ENCODE assay signal across 8 cellular contexts in the genomic region with DNA sequence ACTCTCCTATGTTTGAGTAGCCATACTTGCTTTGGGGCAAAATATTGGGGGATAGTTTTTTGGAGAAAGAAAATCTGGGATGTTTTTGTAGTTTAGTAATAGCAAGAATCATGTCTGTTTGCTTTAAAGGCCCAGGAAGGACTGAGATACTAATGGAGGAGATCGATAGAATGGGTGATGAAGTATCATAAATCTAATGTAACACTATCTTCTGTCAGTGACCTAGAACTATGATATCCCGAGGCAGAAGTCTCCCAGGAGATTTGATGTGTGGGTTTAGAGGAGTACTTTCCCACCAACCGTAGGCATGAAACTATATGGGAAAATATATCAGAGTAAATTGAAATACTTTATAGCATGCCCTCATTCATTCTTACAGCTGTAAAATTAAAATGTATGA. TPM values are rescaled to one million over a fixed set of nuclear protein-coding genes. Genes with fewer than 3 reads are reported as not detected.
DNase-seq lines count a peak whose midpoint lies in the region; ATAC-seq and TF ChIP-seq lines count a peak whose summit lies in the region.

No MANE protein-coding gene starts in this region.

- H3K4me2 ChIP-seq in GM23338, result peak overlapping the region; percentile 77

- H3K27ac Mint-ChIP-seq in GM23338, result no peak overlapping the region

- DNase-seq in GM23338 (ENCODE audit: low spot score), result no peak
- DNase-seq in fibroblast of villous mesenchyme (ENCODE audit: low read depth), result no peak
- DNase-seq in RPMI8226, result no peak
- no peak for DNase-seq in activated gamma-delta T cell treated with Interleukin-2 at 50 U/mL for 16 hours
- no peak for DNase-seq in NCI-H2196 treated with DMSO at 0.1 percent for 48 hours (lab: John Stamatoyannopoulos, UW; ENCODE audit: unreplicated experiment)
- no peak for DNase-seq in Kasumi-1 (lab: John Stamatoyannopoulos, UW)

- H3K79me2 ChIP-seq in GM23338 (replicated peaks; ENCODE audit: insufficient read depth), result peaks cover 6% of the 10 kb centered on the region; the same call in 1 of the 2 replicates

- peak overlapping the region; percentile 88 for H3K4me3 Mint-ChIP-seq in GM23338

- H3K9me2 ChIP-seq in GM23338 (ENCODE audit: insufficient read depth), result no peaks in the 10 kb centered on the region

- peaks cover 19% of the 10 kb centered on the region for H3K4me1 ChIP-seq in GM23338 (ENCODE audit: insufficient read depth)

- H3F3A ChIP-seq in GM23338 (replicated peaks; ENCODE audit: low read depth), result no peaks in the 10 kb centered on the region

- no peak for TF ChIP-seq CTCF in GM23338 (conservative IDR thresholded peaks at IDR 0.05; ENCODE audit: low read depth in 2 of 2)
- TF ChIP-seq CTCF in fibroblast of villous mesenchyme (IDR thresholded peaks at IDR 0.05; ENCODE audit: insufficient read depth, low read depth, low read length), result no peak

- H4K20me1 ChIP-seq in GM23338 (replicated peaks; ENCODE audit: insufficient read depth), result no peaks in the 10 kb centered on the region

- no peaks in the 10 kb centered on the region for H3K36me3 ChIP-seq in GM23338 (ENCODE audit: insufficient read depth)

- H2AFZ ChIP-seq in GM23338, result no peak overlapping the region

- peak overlapping the region; percentile 54 for H3K4me3 ChIP-seq in GM23338
- peak overlapping the region; percentile 64 for H3K4me3 ChIP-seq in fibroblast of villous mesenchyme (ENCODE audit: low read depth, low read length)
- peak overlapping the region; percentile 40 to 59 (median 54) for H3K4me3 ChIP-seq in skin epidermis

- H3K27ac ChIP-seq in GM23338 (ENCODE audit: low read depth), result no peak overlapping the region; the same call in 1 of the 2 replicates
- peak overlapping the region in 20 of 21 experiments; percentile 79 to 97 (median 90) for H3K27ac ChIP-seq in skin epidermis

- no peaks in the 10 kb centered on the region for H3K27me3 ChIP-seq in GM23338 (ENCODE audit: insufficient read depth)

- H3K4me1 Mint-ChIP-seq in GM23338, result peaks cover 17% of the 10 kb centered on the region

- H3K9me3 Mint-ChIP-seq in GM23338, result no peaks in the 10 kb centered on the region

- no peak for ATAC-seq in GM23338
- ATAC-seq in SK-N-SH treated with all-trans-retinoic acid at 6 μM for 48 hours, result peak; percentile 19

- H3K36me3 Mint-ChIP-seq in GM23338 (ENCODE audit: low read depth), result no peaks in the 10 kb centered on the region

- peaks cover 6% of the 10 kb centered on the region for H3K27me3 Mint-ChIP-seq in GM23338 (ENCODE audit: insufficient read depth, low read depth, poor library complexity)

TF ChIP-seq in GM23338, 12 proteins besides CTCF, POLR2A, EP300 and RAD21 (continues in another document):
- TF ChIP-seq EZH2 (IDR thresholded peaks at IDR 0.05; ENCODE audit: low read depth, unreplicated experiment), result no peak
- TF ChIP-seq NANOG (IDR thresholded peaks at IDR 0.05; ENCODE audit: borderline replicate concordance), result no peak
- TF ChIP-seq ZNF331 (CRISPR knock-in tag; IDR thresholded peaks at IDR 0.05; ENCODE audit: low read depth), result no peak
- no peak for TF ChIP-seq JUNB (IDR thresholded peaks at IDR 0.05; ENCODE audit: unreplicated experiment)
- TF ChIP-seq REST (IDR thresholded peaks at IDR 0.05; ENCODE audit: unreplicated experiment), result no peak
- TF ChIP-seq, protein P1, sequence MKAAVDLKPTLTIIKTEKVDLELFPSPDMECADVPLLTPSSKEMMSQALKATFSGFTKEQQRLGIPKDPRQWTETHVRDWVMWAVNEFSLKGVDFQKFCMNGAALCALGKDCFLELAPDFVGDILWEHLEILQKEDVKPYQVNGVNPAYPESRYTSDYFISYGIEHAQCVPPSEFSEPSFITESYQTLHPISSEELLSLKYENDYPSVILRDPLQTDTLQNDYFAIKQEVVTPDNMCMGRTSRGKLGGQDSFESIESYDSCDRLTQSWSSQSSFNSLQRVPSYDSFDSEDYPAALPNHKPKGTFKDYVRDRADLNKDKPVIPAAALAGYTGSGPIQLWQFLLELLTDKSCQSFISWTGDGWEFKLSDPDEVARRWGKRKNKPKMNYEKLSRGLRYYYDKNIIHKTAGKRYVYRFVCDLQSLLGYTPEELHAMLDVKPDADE (IDR thresholded peaks at IDR 0.05), result no peak
- TF ChIP-seq POLR2AphosphoS5 (IDR thresholded peaks at IDR 0.05; ENCODE audit: low read depth), result no peak

TF ChIP-seq in SK-N-SH treated with all-trans-retinoic acid at 6 μM for 48 hours, 23 proteins besides CTCF, POLR2A, EP300 and RAD21 (continues in another document):
- TF ChIP-seq PPARA (CRISPR knock-in tag; IDR thresholded peaks at IDR 0.05; ENCODE audit: borderline replicate concordance) (no peak), ISL1 (CRISPR knock-in tag; IDR thresholded peaks at IDR 0.05) (no peak), GLIS3 (CRISPR knock-in tag; IDR thresholded peaks at IDR 0.05) (no peak), CREB5 (CRISPR knock-in tag; IDR thresholded peaks at IDR 0.05; ENCODE audit: low read depth) (no peak), ZFP30 (CRISPR knock-in tag; IDR thresholded peaks at IDR 0.05) (no peak), TCF4 (CRISPR knock-in tag; IDR thresholded peaks at IDR 0.05; ENCODE audit: borderline replicate concordance) (no peak), ZNF70 (CRISPR knock-in tag; IDR thresholded peaks at IDR 0.05) (no peak), SNAI2 (CRISPR knock-in tag; IDR thresholded peaks at IDR 0.05) (no peak)
- TF ChIP-seq, protein P2, sequence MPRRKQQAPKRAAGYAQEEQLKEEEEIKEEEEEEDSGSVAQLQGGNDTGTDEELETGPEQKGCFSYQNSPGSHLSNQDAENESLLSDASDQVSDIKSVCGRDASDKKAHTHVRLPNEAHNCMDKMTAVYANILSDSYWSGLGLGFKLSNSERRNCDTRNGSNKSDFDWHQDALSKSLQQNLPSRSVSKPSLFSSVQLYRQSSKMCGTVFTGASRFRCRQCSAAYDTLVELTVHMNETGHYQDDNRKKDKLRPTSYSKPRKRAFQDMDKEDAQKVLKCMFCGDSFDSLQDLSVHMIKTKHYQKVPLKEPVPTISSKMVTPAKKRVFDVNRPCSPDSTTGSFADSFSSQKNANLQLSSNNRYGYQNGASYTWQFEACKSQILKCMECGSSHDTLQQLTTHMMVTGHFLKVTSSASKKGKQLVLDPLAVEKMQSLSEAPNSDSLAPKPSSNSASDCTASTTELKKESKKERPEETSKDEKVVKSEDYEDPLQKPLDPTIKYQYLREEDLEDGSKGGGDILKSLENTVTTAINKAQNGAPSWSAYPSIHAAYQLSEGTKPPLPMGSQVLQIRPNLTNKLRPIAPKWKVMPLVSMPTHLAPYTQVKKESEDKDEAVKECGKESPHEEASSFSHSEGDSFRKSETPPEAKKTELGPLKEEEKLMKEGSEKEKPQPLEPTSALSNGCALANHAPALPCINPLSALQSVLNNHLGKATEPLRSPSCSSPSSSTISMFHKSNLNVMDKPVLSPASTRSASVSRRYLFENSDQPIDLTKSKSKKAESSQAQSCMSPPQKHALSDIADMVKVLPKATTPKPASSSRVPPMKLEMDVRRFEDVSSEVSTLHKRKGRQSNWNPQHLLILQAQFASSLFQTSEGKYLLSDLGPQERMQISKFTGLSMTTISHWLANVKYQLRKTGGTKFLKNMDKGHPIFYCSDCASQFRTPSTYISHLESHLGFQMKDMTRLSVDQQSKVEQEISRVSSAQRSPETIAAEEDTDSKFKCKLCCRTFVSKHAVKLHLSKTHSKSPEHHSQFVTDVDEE (CRISPR knock-in tag; IDR thresholded peaks at IDR 0.05), result no peak
- TF ChIP-seq, protein P3, sequence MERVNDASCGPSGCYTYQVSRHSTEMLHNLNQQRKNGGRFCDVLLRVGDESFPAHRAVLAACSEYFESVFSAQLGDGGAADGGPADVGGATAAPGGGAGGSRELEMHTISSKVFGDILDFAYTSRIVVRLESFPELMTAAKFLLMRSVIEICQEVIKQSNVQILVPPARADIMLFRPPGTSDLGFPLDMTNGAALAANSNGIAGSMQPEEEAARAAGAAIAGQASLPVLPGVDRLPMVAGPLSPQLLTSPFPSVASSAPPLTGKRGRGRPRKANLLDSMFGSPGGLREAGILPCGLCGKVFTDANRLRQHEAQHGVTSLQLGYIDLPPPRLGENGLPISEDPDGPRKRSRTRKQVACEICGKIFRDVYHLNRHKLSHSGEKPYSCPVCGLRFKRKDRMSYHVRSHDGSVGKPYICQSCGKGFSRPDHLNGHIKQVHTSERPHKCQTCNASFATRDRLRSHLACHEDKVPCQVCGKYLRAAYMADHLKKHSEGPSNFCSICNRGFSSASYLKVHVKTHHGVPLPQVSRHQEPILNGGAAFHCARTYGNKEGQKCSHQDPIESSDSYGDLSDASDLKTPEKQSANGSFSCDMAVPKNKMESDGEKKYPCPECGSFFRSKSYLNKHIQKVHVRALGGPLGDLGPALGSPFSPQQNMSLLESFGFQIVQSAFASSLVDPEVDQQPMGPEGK (CRISPR knock-in tag; IDR thresholded peaks at IDR 0.05; ENCODE audit: borderline replicate concordance), result no peak
- TF ChIP-seq, protein P4, sequence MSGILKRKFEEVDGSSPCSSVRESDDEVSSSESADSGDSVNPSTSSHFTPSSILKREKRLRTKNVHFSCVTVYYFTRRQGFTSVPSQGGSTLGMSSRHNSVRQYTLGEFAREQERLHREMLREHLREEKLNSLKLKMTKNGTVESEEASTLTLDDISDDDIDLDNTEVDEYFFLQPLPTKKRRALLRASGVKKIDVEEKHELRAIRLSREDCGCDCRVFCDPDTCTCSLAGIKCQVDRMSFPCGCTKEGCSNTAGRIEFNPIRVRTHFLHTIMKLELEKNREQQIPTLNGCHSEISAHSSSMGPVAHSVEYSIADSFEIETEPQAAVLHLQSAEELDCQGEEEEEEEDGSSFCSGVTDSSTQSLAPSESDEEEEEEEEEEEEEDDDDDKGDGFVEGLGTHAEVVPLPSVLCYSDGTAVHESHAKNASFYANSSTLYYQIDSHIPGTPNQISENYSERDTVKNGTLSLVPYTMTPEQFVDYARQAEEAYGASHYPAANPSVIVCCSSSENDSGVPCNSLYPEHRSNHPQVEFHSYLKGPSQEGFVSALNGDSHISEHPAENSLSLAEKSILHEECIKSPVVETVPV (CRISPR knock-in tag; IDR thresholded peaks at IDR 0.05), result no peak

RNA-seq across cellular contexts. Expression of gene NFKBIZ, which starts 21.0 kb away (rescaled TPM):
- 13.1 and 18.2 TPM in 2 replicates for total RNA-seq in GM23338 (2014; rRNA removed; shearing (Covaris generic))
- polyA plus RNA-seq in GM23338 (2016; fragmentation: Nextera tagmentation; extraction: Ambion mirVana), result 14.1 TPM in 2 replicates
- 108 and 126 TPM in 2 replicates for total RNA-seq in fibroblast of villous mesenchyme

RNA-seq across cellular contexts. Expression of gene NXPE3, which starts 49.3 kb away (rescaled TPM):
- 20.8 and 26.5 TPM in 2 replicates for total RNA-seq in GM23338 (2014; rRNA removed; shearing (Covaris generic))
- polyA plus RNA-seq in GM23338 (2016; fragmentation: Nextera tagmentation; extraction: Ambion mirVana), result 11.7 and 13.3 TPM in 2 replicates
- total RNA-seq in fibroblast of villous mesenchyme, result 14.2 and 22.0 TPM in 2 replicates
